ENCODE assay signal across 23 cellular contexts in genomic region chr3:125460233-125460632, GRCh38.
"Had no signal": no experiment of that assay in that cellular context is flagged by ENCODE, and none has a peak within 500 bp of the region (broad histone marks: within the 10 kb centered on the region; RNA-seq: fewer than 3 reads in every experiment).

No MANE protein-coding gene starts in this region.

- ATAC-seq: HepG2, Panc1, PC-3 had no signal

- H3K27me3 ChIP-seq: SJSA1 had no signal

- H3K9me3 ChIP-seq: SJSA1 had no signal

- DNase-seq: IMR-90, Kasumi-1, MM.1S, NCI-H1092 treated with DMSO at 0.1 percent for 48 hours, NCI-H1436, NCI-H187, NCI-H2029, NCI-H2081 treated with DMSO at 0.1 percent for 48 hours, NCI-H2171, NCI-H226, NCI-H446, NCI-H510A, NCI-H524 treated with DMSO at 0.1 percent for 48 hours, NCI-H69, NCI-H774, PC-3, SIG-M5 had no signal

- H3K27ac ChIP-seq: KMS-11, RWPE1, SJSA1, SK-N-MC had no signal

- H3K4me1 ChIP-seq: SJSA1 had no signal

- H3K4me3 ChIP-seq: SJSA1, SK-N-MC had no signal
